Comparison of ENCODE assay signal across 8 cellular contexts in genomic region chr17:47896672-47897490, GRCh38.
DNase-seq lines count a peak whose midpoint lies in the region; ATAC-seq and TF ChIP-seq lines count a peak whose summit lies in the region.

No MANE protein-coding gene starts in this region.

- H3K4me3 ChIP-seq in GM12864 (ENCODE audit: low read depth, low read length) = peak overlapping the region; percentile 100
- peak overlapping the region; percentile 95 for H3K4me3 ChIP-seq in NT2/D1 (ENCODE audit: insufficient read length, low read depth)
- H3K4me3 ChIP-seq in effector memory CD4-positive, alpha-beta T cell (ENCODE audit: insufficient read depth, low read depth, low read length, poor library complexity, severe bottlenecking) = peak overlapping the region; percentile 69

- peaks cover 3% of the 10 kb centered on the region for H3K4me1 ChIP-seq in NT2/D1 (ENCODE audit: insufficient read depth, insufficient read length)
- peaks cover 5% of the 10 kb centered on the region for H3K4me1 ChIP-seq in effector memory CD4-positive, alpha-beta T cell (ENCODE audit: control insufficient read depth, insufficient read depth, low read length, poor library complexity, severe bottlenecking)

- peaks cover 32% of the 10 kb centered on the region for H3K4me1 Mint-ChIP-seq in nephron

- peak overlapping the region; percentile 97 for H3K9ac ChIP-seq in NT2/D1 (ENCODE audit: insufficient read length, low read depth)

- no peaks in the 10 kb centered on the region for H3K9me3 ChIP-seq in NT2/D1 (ENCODE audit: insufficient read depth, low read length)
- no peaks in the 10 kb centered on the region for H3K9me3 ChIP-seq in effector memory CD4-positive, alpha-beta T cell (ENCODE audit: control insufficient read depth, low read length)

- no peaks in the 10 kb centered on the region for H3K27me3 Mint-ChIP-seq in nephron (ENCODE audit: low read depth)

- DNase-seq in GM12864 (ENCODE audit: low read depth) = no peak
- DNase-seq in NT2/D1 (ENCODE audit: low read depth, low spot score) = no peak
- no peak for DNase-seq in effector memory CD4-positive, alpha-beta T cell
- DNase-seq in activated CD4-positive, CD25-positive, alpha-beta regulatory T cell treated with anti-CD3 and anti-CD28 coated beads, Interleukin-2, amount 50 U/mL, for 72 hours = no peak
- DNase-seq in NCI-H1105 (lab: John Stamatoyannopoulos, UW) = no peak
- DNase-seq in KG1 (lab: John Stamatoyannopoulos, UW) = no peak

- peak overlapping the region; percentile 98 for H3K27ac ChIP-seq in effector memory CD4-positive, alpha-beta T cell (ENCODE audit: insufficient read depth, low read length, poor library complexity, severe bottlenecking)

- H3K9me3 Mint-ChIP-seq in nephron = no peaks in the 10 kb centered on the region

- no peak for ATAC-seq in HG03159 (IDR thresholded peaks at IDR 0.05; ENCODE audit: unreplicated experiment)

- no peaks in the 10 kb centered on the region for H3K27me3 ChIP-seq in NT2/D1 (ENCODE audit: insufficient read depth, insufficient read length)
- H3K27me3 ChIP-seq in effector memory CD4-positive, alpha-beta T cell (replicated peaks; ENCODE audit: control insufficient read depth, insufficient read depth, low read length, poor library complexity, severe bottlenecking) = no peaks in the 10 kb centered on the region

- H3K36me3 ChIP-seq in NT2/D1 (ENCODE audit: insufficient read depth, insufficient read length, low read length) = peaks cover 18% of the 10 kb centered on the region
- H3K36me3 ChIP-seq in effector memory CD4-positive, alpha-beta T cell (ENCODE audit: control insufficient read depth, insufficient read depth, low read length) = no peaks in the 10 kb centered on the region

- H3K36me3 Mint-ChIP-seq in nephron (ENCODE audit: low read depth) = no peaks in the 10 kb centered on the region

- TF ChIP-seq CTCF in GM12864 (IDR thresholded peaks at IDR 0.05; ENCODE audit: low read depth, low read length, missing control alignments) = no peak
- TF ChIP-seq CTCF in nephron (IDR thresholded peaks at IDR 0.05; ENCODE audit: unreplicated experiment in 3 of 3) = no peak

- H3K4me3 Mint-ChIP-seq in nephron = peak overlapping the region; percentile 89 to 91 (median 90)

- peak overlapping the region; percentile 86 to 95 (median 91) for H3K27ac Mint-ChIP-seq in nephron
